ENCODE assay signal across 8 cellular contexts in the genomic region with DNA sequence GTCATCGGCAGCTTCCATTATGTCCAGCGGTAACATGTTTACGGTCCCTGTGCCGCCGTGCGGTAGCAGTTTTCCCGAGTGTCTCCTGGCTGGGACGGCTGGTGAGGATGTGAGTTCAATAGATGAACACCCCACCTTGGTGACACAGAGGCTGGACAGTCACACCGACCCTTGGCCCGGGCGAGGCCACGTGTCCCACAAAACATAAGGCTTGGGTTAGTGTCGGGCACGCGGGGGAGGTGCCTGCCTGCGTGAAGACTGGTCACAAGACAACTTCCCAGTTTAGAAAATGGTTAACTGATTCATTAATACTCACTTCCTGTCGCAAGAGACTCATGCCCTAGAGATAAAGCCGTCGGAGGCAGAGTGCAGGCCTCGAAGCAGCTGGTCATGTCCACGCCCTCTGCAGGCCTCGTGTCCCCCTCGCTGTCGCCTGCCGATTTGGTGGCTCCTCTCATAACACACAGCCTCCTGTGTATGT. TPM values are rescaled to one million over a fixed set of nuclear protein-coding genes. Genes with fewer than 3 reads are reported as not detected.
DNase-seq lines count a peak whose midpoint lies in the region; ATAC-seq and TF ChIP-seq lines count a peak whose summit lies in the region.

No MANE protein-coding gene starts in this region.

- H3K36me3 ChIP-seq in lung (ENCODE audit: control insufficient read depth in 2 of 2, insufficient read depth in 2 of 2, low read length in 2 of 2) = no peaks in the 10 kb centered on the region

- no peaks in the 10 kb centered on the region for H3K27me3 ChIP-seq in lung (ENCODE audit: control insufficient read depth, insufficient read depth)

- H3K36me3 Mint-ChIP-seq in activated CD4-positive, alpha-beta T cell treated with anti-CD3 and anti-CD28 coated beads for 36 hours (ENCODE audit: low read depth) = peaks cover 25% of the 10 kb centered on the region
- peaks cover 16% of the 10 kb centered on the region for H3K36me3 Mint-ChIP-seq in brain

- CTCF ChIA-PET in activated CD4-positive, alpha-beta T cell treated with anti-CD3 and anti-CD28 coated beads for 36 hours (lab: Charles Lee) = interaction anchor here (0.6 to 1.3 kb wide), 3 partner anchors 11 to 111 kb away, joined by 3 to 4 read pairs (median 3); no protein-coding TSS in a partner anchor

- peaks cover 74% of the 10 kb centered on the region for H3K4me1 Mint-ChIP-seq in activated CD4-positive, alpha-beta T cell treated with anti-CD3 and anti-CD28 coated beads for 36 hours
- H3K4me1 Mint-ChIP-seq in brain = peaks cover 66% of the 10 kb centered on the region

- peak; percentile 41 for ATAC-seq in activated CD4-positive, alpha-beta T cell treated with anti-CD3 and anti-CD28 coated beads for 36 hours
- ATAC-seq in lung (ENCODE audit: insufficient read depth, low FRiP score) (peak; percentile 51), GM21723 (IDR thresholded peaks at IDR 0.05; ENCODE audit: unreplicated experiment) (no peak), GM21526 (IDR thresholded peaks at IDR 0.05; ENCODE audit: low FRiP score, unreplicated experiment) (no peak)

- H3K4me1 ChIP-seq in lung (ENCODE audit: control insufficient read depth in 2 of 2, insufficient read depth in 2 of 2, low read length in 2 of 2) = peaks cover 0 to 18% of the 10 kb centered on the region in 2 donors

- H3K9me3 ChIP-seq in lung (ENCODE audit: control insufficient read depth in 2 of 2, insufficient read depth in 1 of 2, low read length in 1 of 2) = no peaks in the 10 kb centered on the region

- H3K4me3 ChIP-seq in lung = no peak overlapping the region

- H3K4me3 Mint-ChIP-seq in activated CD4-positive, alpha-beta T cell treated with anti-CD3 and anti-CD28 coated beads for 36 hours = peak overlapping the region; percentile 23
- no peak overlapping the region for H3K4me3 Mint-ChIP-seq in brain

- no peaks in the 10 kb centered on the region for H3K27me3 Mint-ChIP-seq in activated CD4-positive, alpha-beta T cell treated with anti-CD3 and anti-CD28 coated beads for 36 hours
- no peaks in the 10 kb centered on the region for H3K27me3 Mint-ChIP-seq in brain

- 57 to 61% methylated on average over 25 of the region's 25 CpGs for WGBS in lung, 2 donors

- peak overlapping the region in 1 of 2 donors; percentile 66 for H3K27ac ChIP-seq in lung (ENCODE audit: low read depth in 1 of 2, low read length in 1 of 2)

- H3K27ac Mint-ChIP-seq in activated CD4-positive, alpha-beta T cell treated with anti-CD3 and anti-CD28 coated beads for 36 hours = peak overlapping the region; percentile 83
- H3K27ac Mint-ChIP-seq in brain = peak overlapping the region; percentile 31 to 93 (median 80)

- TF ChIP-seq CTCF in brain (conservative IDR thresholded peaks at IDR 0.05) (no peak), lung (IDR thresholded peaks at IDR 0.05; ENCODE audit: control extremely low read depth, extremely low read depth) (no peak)

- DNase-seq in activated CD4-positive, alpha-beta T cell treated with anti-CD3 and anti-CD28 coated beads for 36 hours = peak; percentile 59
- DNase-seq in activated CD4-positive, alpha-beta T cell treated with anti-CD3 and anti-CD28 coated beads for 4 hours = no peak
- DNase-seq in NCI-H226 (peak; percentile 63), lung (ENCODE audit: low spot score) (no peak), DMS53 treated with DMSO at 0.1 percent for 48 hours (lab: John Stamatoyannopoulos, UW; ENCODE audit: unreplicated experiment) (no peak)

- no peaks in the 10 kb centered on the region for H3K9me3 Mint-ChIP-seq in activated CD4-positive, alpha-beta T cell treated with anti-CD3 and anti-CD28 coated beads for 36 hours (ENCODE audit: low read depth)
- H3K9me3 Mint-ChIP-seq in brain = peaks cover 0 to 2% (median 0%) of the 10 kb centered on the region in 5 experiments

- POLR2A ChIA-PET in activated CD4-positive, alpha-beta T cell treated with anti-CD3 and anti-CD28 coated beads for 36 hours (lab: Charles Lee) = interaction anchor here (0.9 kb wide), 1 partner anchor 16 kb away, joined by 3 read pairs; no protein-coding TSS in a partner anchor

- intact Hi-C loops in activated CD4-positive, alpha-beta T cell treated with anti-CD3 and anti-CD28 coated beads for 36 hours (cut with DNase I, micrococcal nuclease) = loop anchor here in 1 of 2 experiments (10.0 kb wide), 1 partner anchor 300 kb away; no protein-coding TSS in a partner anchor

RNA-seq across cellular contexts. Expression of a gene that starts 17.2 kb away (rescaled TPM):
- total RNA-seq in activated CD4-positive, alpha-beta T cell treated with anti-CD3 and anti-CD28 coated beads for 36 hours = 10 to 100 TPM; 33.0 to 34.7 TPM
- polyA plus RNA-seq in brain (ENCODE audit: insufficient read depth, low read depth, low replicate concordance) = 12.4 TPM
- 10 to 100 TPM; 16.4 to 22.8 TPM for total RNA-seq in lung
- 10 to 100 TPM in 1 of 2 donors, 1 to 10 TPM in 1; 7.4 to 15.9 TPM for polyA plus RNA-seq in lung

Comparison
In these comparisons a context has a peak if more than half of its experiments do, and no peak if none do; other contexts are left out.
1. DNase-seq: peak in activated CD4-positive, alpha-beta T cell treated with anti-CD3 and anti-CD28 coated beads for 36 hours (single experiment) and NCI-H226 (single experiment); none in activated CD4-positive, alpha-beta T cell treated with anti-CD3 and anti-CD28 coated beads for 4 hours (0 of 2), lung (single experiment) and DMS53 treated with DMSO at 0.1 percent for 48 hours (single experiment).
2. ATAC-seq: peak in activated CD4-positive, alpha-beta T cell treated with anti-CD3 and anti-CD28 coated beads for 36 hours (single experiment) and lung (single experiment); none in GM21723 (single experiment) and GM21526 (single experiment).